ENCODE assay signal across 12 cellular contexts in the genomic region with DNA sequence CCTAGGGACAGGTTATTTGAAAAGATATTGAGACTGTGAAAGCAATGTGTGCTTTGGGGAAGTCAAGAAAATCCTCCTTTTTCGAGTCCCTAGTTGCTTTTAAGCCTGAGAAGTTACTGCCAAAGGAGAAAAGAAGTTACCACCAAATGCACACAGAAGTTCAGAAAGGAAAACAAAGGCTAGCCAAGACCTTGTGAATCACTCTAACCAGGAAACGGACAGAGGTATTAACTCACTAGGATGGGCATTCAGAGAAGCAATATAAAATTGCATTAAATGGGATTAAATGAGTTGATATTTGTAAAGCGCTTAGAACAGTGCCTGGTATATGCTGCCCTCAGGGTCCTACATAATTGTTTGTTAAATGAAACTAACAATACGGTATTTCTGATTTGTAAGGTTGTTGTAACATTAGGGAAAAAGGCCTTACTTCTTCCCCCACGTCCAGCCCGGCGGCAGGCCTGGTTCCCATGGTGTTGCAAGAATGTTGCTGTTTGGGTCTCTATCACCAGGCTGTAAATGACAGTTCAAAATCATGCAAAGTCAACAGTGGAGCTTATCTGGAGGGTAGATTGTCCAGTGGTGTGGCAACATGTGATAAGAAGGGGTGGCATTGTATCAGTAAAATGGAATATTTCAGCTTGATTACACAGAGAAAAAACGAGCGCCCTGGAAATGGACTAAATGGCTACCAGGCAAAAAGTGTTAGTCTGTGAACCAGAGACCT. TPM values are rescaled to one million over a fixed set of nuclear protein-coding genes. Genes with fewer than 3 reads are reported as not detected.
DNase-seq lines count a peak whose midpoint lies in the region; ATAC-seq, FAIRE-seq and TF ChIP-seq lines count a peak whose summit lies in the region.
"Had no signal": no experiment of that assay in that cellular context is flagged by ENCODE, and none has a peak within 500 bp of the region (broad histone marks: within the 10 kb centered on the region; RNA-seq: fewer than 3 reads in every experiment).

No MANE protein-coding gene starts in this region.

- no peaks in the 10 kb centered on the region for H3K27me3 Mint-ChIP-seq in CD4-positive, alpha-beta T cell

- CTCF ChIA-PET in CD4-positive, alpha-beta T cell (lab: Charles Lee) = interaction anchor here (1.4 kb wide), 1 partner anchor 35 kb away, joined by 4 read pairs; no protein-coding TSS in a partner anchor

- no peak overlapping the region for H3K4me3 ChIP-seq in bronchial epithelial cell (ENCODE audit: low read depth, low read length)
- H3K4me3 ChIP-seq in right lobe of liver = no peak overlapping the region
- H3K4me3 ChIP-seq: ascending aorta, lower lobe of right lung had no signal

- no peaks in the 10 kb centered on the region for H3K27me3 ChIP-seq in CD4-positive, alpha-beta T cell (ENCODE audit: control insufficient read depth, insufficient read depth, low read length)
- H3K27me3 ChIP-seq in bronchial epithelial cell (ENCODE audit: control insufficient read depth, insufficient read depth, low read length) (peaks cover 3% of the 10 kb centered on the region), right lobe of liver (no peaks in the 10 kb centered on the region)
- H3K27me3 ChIP-seq: ascending aorta had no signal

- H3K4me3 Mint-ChIP-seq in CD4-positive, alpha-beta T cell = no peak overlapping the region

- H3K4me1 Mint-ChIP-seq in CD4-positive, alpha-beta T cell (ENCODE audit: low read depth) = peaks cover 20% of the 10 kb centered on the region

- POLR2A ChIA-PET in CD4-positive, alpha-beta T cell (lab: Charles Lee) = interaction anchor here (0.7 kb wide), 2 partner anchors 50 to 524 kb away, joined by 3 read pairs; no protein-coding TSS in a partner anchor

- no peaks in the 10 kb centered on the region for H3K9me3 Mint-ChIP-seq in CD4-positive, alpha-beta T cell

- H3K9me3 ChIP-seq in CD4-positive, alpha-beta T cell (ENCODE audit: control insufficient read depth, low read length) = no peaks in the 10 kb centered on the region
- H3K9me3 ChIP-seq in right lobe of liver = no peaks in the 10 kb centered on the region
- H3K9me3 ChIP-seq: ascending aorta, lower lobe of right lung had no signal

- peak; percentile 40 for FAIRE-seq in bronchial epithelial cell (lab: Jason Lieb, UNC)

- no peak for DNase-seq in CD4-positive, alpha-beta T cell
- DNase-seq in M059J (ENCODE audit: low read depth) (peak; percentile 33), bronchial epithelial cell (ENCODE audit: low read depth) (peak; percentile 39), right lobe of liver (peak in 1 of 3 donors; percentile 53), cortex of kidney (lab: John Stamatoyannopoulos, UW) (no peak), NCI-H1048 (lab: John Stamatoyannopoulos, UW) (no peak)
- DNase-seq: GDM1, lower lobe of right lung, NCI-H1694 had no signal

- peaks cover 0 to 18% (median 0%) of the 10 kb centered on the region in 4 donors for H3K4me1 ChIP-seq in right lobe of liver
- H3K4me1 ChIP-seq: ascending aorta, lower lobe of right lung had no signal

- no peak for TF ChIP-seq POLR2A in right lobe of liver (IDR thresholded peaks at IDR 0.05)

- no peaks in the 10 kb centered on the region for H3K36me3 ChIP-seq in bronchial epithelial cell (ENCODE audit: control insufficient read depth, insufficient read depth, low read length)
- H3K36me3 ChIP-seq in right lobe of liver = no peaks in the 10 kb centered on the region
- H3K36me3 ChIP-seq: ascending aorta, lower lobe of right lung had no signal

- WGBS in right lobe of liver (ENCODE audit: insufficient coverage, low coverage, low lambda C conversion rate, missing lambda C conversion rate) = 33% methylated on average over 9 of the region's 9 CpGs

- peak overlapping the region; percentile 80 for H3K27ac Mint-ChIP-seq in CD4-positive, alpha-beta T cell

- no peak for TF ChIP-seq CTCF in CD4-positive, alpha-beta T cell (IDR thresholded peaks at IDR 0.05)
- TF ChIP-seq CTCF in bronchial epithelial cell (IDR thresholded peaks at IDR 0.05; ENCODE audit: insufficient read depth, low read length, severe bottlenecking) = no peak
- no peak for TF ChIP-seq CTCF in right lobe of liver (IDR thresholded peaks at IDR 0.05)

- H3K27ac ChIP-seq in CD4-positive, alpha-beta T cell (ENCODE audit: low read depth, low read length) = no peak overlapping the region
- peak overlapping the region; percentile 13 to 47 (median 29) for H3K27ac ChIP-seq in right lobe of liver
- H3K27ac ChIP-seq: ascending aorta, lower lobe of right lung had no signal

- intact Hi-C loops in CD4-positive, alpha-beta T cell (cut with DNase I, micrococcal nuclease) = no loop called here
- intact Hi-C loops in right lobe of liver (cut with DNase I) = no loop called here

- peaks cover 99% of the 10 kb centered on the region for H3K36me3 Mint-ChIP-seq in CD4-positive, alpha-beta T cell (ENCODE audit: low read depth)

- no peak for ATAC-seq in CD4-positive, alpha-beta T cell (ENCODE audit: poor library complexity)
- ATAC-seq in right lobe of liver (peak; percentile 68 to 72 (median 69)), GM21526 (IDR thresholded peaks at IDR 0.05; ENCODE audit: low FRiP score, unreplicated experiment) (no peak), GM21786 (IDR thresholded peaks at IDR 0.05; ENCODE audit: unreplicated experiment) (no peak)
- ATAC-seq: lower lobe of right lung had no signal

RNA-seq across cellular contexts. Expression of gene TMA7B, which starts 7.1 kb away (rescaled TPM):
- 1 to 10 TPM; 5.7 to 6.5 TPM for total RNA-seq in CD4-positive, alpha-beta T cell
- total RNA-seq in M059J (2014; rRNA removed; shearing (Covaris generic)) = not detected in 2 replicates
- total RNA-seq in bronchial epithelial cell (not detected in 2 replicates), right lobe of liver (under 1 TPM in 1 of 6 experiments, not detected in 5; 0.20 TPM)
- total RNA-seq: ascending aorta had no signal

RNA-seq across cellular contexts. Expression of gene FAM83F, which starts 27.5 kb away (rescaled TPM):
- 1 to 10 TPM; 5.2 to 6.8 TPM for total RNA-seq in CD4-positive, alpha-beta T cell
- total RNA-seq in M059J (2014; rRNA removed; shearing (Covaris generic)) = not detected in 2 replicates
- total RNA-seq in bronchial epithelial cell (22.1 and 27.8 TPM in 2 replicates), right lobe of liver (1 to 10 TPM; 1.1 to 4.5 (median 1.6) TPM)
- total RNA-seq: ascending aorta had no signal

Comparison
In these comparisons a context has a peak if more than half of its experiments do, and no peak if none do; other contexts are left out.
1. ATAC-seq: peak in right lobe of liver (4 of 4); none in CD4-positive, alpha-beta T cell (single experiment), GM21526 (single experiment) and GM21786 (single experiment).
2. DNase-seq: peak in M059J (single experiment) and bronchial epithelial cell (single experiment); none in CD4-positive, alpha-beta T cell (0 of 10), cortex of kidney (single experiment) and NCI-H1048 (single experiment).